Comparison of ENCODE assay signal across 20 cellular contexts in genomic region chr1:223543559-223543958, GRCh38.
"Had no signal": no experiment of that assay in that cellular context is flagged by ENCODE, and none has a peak within 500 bp of the region (broad histone marks: within the 10 kb centered on the region; RNA-seq: fewer than 3 reads in every experiment).

No MANE protein-coding gene starts in this region.

- H3K4me3 ChIP-seq: SJSA1, SK-N-MC had no signal

- FAIRE-seq: RCC 7860 had no signal

- H3K36me3 ChIP-seq: SJSA1 had no signal

- DNase-seq: KBM-7, NCI-H1092, NCI-H1105 treated with DMSO at 0.1 percent for 48 hours, NCI-H1417 treated with DMSO at 0.1 percent for 48 hours, NCI-H146, NCI-H1694 treated with DMSO at 0.1 percent for 48 hours, NCI-H2029, NCI-H2081 treated with DMSO at 0.1 percent for 48 hours, NCI-H2171, NCI-H226, NCI-H510A, NCI-H524 treated with DMSO at 0.1 percent for 48 hours, NCI-H69, NCI-H774, Right ventricle myocardium superior, RPMI8226, SIG-M5 had no signal

- H3K27ac ChIP-seq: SJSA1, SK-N-MC had no signal

- H3K4me1 ChIP-seq: SJSA1 had no signal
